ENCODE assay signal across 14 cellular contexts in the genomic region with DNA sequence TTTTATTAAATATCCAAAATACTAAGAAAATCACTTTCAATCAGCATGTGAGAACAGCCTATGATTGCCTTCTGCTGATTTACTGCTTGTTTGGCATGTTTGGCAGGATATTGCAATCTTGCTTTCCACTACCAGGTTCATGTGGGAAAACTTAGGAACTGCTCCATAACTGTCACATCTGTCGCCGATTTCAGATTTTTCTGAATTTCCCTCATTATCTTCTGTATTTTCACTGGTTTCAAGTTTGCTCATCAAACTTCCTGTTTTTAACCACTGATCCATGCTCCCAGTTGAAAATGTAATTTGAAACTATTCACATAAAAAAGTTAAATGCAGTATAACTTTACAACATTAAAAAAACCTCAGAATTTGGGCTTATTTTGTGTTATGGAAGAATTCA.
DNase-seq lines count a peak whose midpoint lies in the region; ATAC-seq, FAIRE-seq and TF ChIP-seq lines count a peak whose summit lies in the region.
"Had no signal": no experiment of that assay in that cellular context is flagged by ENCODE, and none has a peak within 500 bp of the region (broad histone marks: within the 10 kb centered on the region; RNA-seq: fewer than 3 reads in every experiment).

No MANE protein-coding gene starts in this region.

- H3K4me3 ChIP-seq in AG10803 (ENCODE audit: low read length) = no peak overlapping the region
- H3K4me3 ChIP-seq: adrenal gland, tibial nerve had no signal

- in situ Hi-C loops in SK-MEL-5 (cut with HindIII; ENCODE audit: low pct_unique_long_range_greater_than_20kb, low sequenced_read_pairs) = no loop called here

- ATAC-seq in HG02571 (IDR thresholded peaks at IDR 0.05; ENCODE audit: unreplicated experiment) = no peak

- DNase-seq in AG10803 (ENCODE audit: low read depth) (peak; percentile 48), GM18507 (ENCODE audit: extremely low spot score, insufficient read length, low read depth) (no peak), SK-MEL-5 (ENCODE audit: low read depth, low spot score) (peak; percentile 54), iris pigment epithelial cell (ENCODE audit: low read depth) (peak; percentile 55), NCI-H446 (lab: John Stamatoyannopoulos, UW) (no peak), COLO668 (lab: John Stamatoyannopoulos, UW; ENCODE audit: unreplicated experiment) (no peak)
- DNase-seq in stimulated activated naive CD4-positive, alpha-beta T cell treated with Interleukin-2 at 50 U/mL for 16 hours (lab: John Stamatoyannopoulos, UW) = no peak
- DNase-seq: activated CD4-positive, alpha-beta T cell treated with anti-CD3 and anti-CD28 coated beads for 4 hours; adrenal gland; GOT3; NCI-H1092 treated with DMSO at 0.1 percent for 48 hours had no signal

- no peak for TF ChIP-seq CTCF in AG10803 (conservative IDR thresholded peaks at IDR 0.05; ENCODE audit: low read length)

- peak; percentile 90 for FAIRE-seq in GM18507 (lab: Jason Lieb, UNC)
- FAIRE-seq: D721Med had no signal

Comparison
In these comparisons a context has a peak if more than half of its experiments do, and no peak if none do; other contexts are left out.
1. DNase-seq: peak in AG10803 (single experiment), SK-MEL-5 (single experiment) and iris pigment epithelial cell (single experiment); none in GM18507 (single experiment), NCI-H446 (0 of 2), stimulated activated naive CD4-positive, alpha-beta T cell treated with Interleukin-2 at 50 U/mL for 16 hours (single experiment) and COLO668 (single experiment).